10 cellular contexts compared by ENCODE assay signal in genomic region chr9:42128968-42129742, GRCh38. TPM values are rescaled to one million over a fixed set of nuclear protein-coding genes. Genes with fewer than 3 reads are reported as not detected.
DNase-seq lines count a peak whose midpoint lies in the region; ATAC-seq, FAIRE-seq and TF ChIP-seq lines count a peak whose summit lies in the region.
"Not testable (repeated sequence)": the region's sequence is repeated elsewhere in the genome, so short reads cannot be mapped to it uniquely, and the experiment has no call there.
"Had no signal": no experiment of that assay in that cellular context is flagged by ENCODE, and none has a peak within 500 bp of the region (broad histone marks: within the 10 kb centered on the region; RNA-seq: fewer than 3 reads in every experiment).

Gene CNTNAP3B, minus strand, starts transcription at chr9:42129426. Its CDS starts 332 bp downstream, at chr9:42129094.

- TF ChIP-seq EP300 in A549 (IDR thresholded peaks at IDR 0.05); gastroesophageal sphincter (IDR thresholded peaks at IDR 0.05): not testable (repeated sequence)

- not testable (repeated sequence) for TF ChIP-seq CTCF in A549 (IDR thresholded peaks at IDR 0.05); WERI-Rb-1 (IDR thresholded peaks at IDR 0.05; ENCODE audit: low read depth, low read length); coronary artery (IDR thresholded peaks at IDR 0.05); gastroesophageal sphincter (IDR thresholded peaks at IDR 0.05); kidney epithelial cell (IDR thresholded peaks at IDR 0.05; ENCODE audit: insufficient read depth, low read length, poor library complexity, severe bottlenecking); omental fat pad (IDR thresholded peaks at IDR 0.05)

- FAIRE-seq in A549 (lab: Jason Lieb, UNC): not testable (repeated sequence)

- CTCF ChIA-PET in A549 (lab: Yijun Ruan, JAX): not testable (repeated sequence)

- TF ChIP-seq POLR2A in A549 (IDR thresholded peaks at IDR 0.05; ENCODE audit: low read length); gastroesophageal sphincter (IDR thresholded peaks at IDR 0.05): not testable (repeated sequence)

- H3K4me3 ChIP-seq in A549 (peak within 1 kb of the TSS; percentile 59), WERI-Rb-1 (ENCODE audit: low read depth, low read length) (peak within 1 kb of the TSS; percentile 30), coronary artery (peak within 1 kb of the TSS; percentile 55), gastroesophageal sphincter (peak within 1 kb of the TSS; percentile 54 to 76), kidney epithelial cell (ENCODE audit: low read depth, low read length) (peak within 1 kb of the TSS; percentile 40)

- POLR2A ChIA-PET in A549 (lab: Yijun Ruan, JAX): not testable (repeated sequence)

- H3K27ac ChIP-seq in A549 (peak within 1 kb of the TSS; percentile 77 to 90), WERI-Rb-1 (peak within 1 kb of the TSS; percentile 61; the same call in 1 of the 2 replicates), gastroesophageal sphincter (peak within 1 kb of the TSS; percentile 43 to 85 (median 78))
- not testable (repeated sequence) for H3K27ac ChIP-seq in coronary artery

- H3K36me3 ChIP-seq in WERI-Rb-1; gastroesophageal sphincter; kidney epithelial cell (ENCODE audit: control insufficient read depth, insufficient read depth, low read length): not testable (repeated sequence)

- not testable (repeated sequence) for H3K27me3 ChIP-seq in WERI-Rb-1 (ENCODE audit: insufficient read depth, low read depth, severe bottlenecking); gastroesophageal sphincter; kidney epithelial cell (ENCODE audit: control insufficient read depth, insufficient read depth, low read length)

- 0% methylated on average over 15 of the region's 75 CpGs for WGBS in A549 (ENCODE audit: missing lambda C conversion rate)
- WGBS in gastroesophageal sphincter (ENCODE audit: low coverage in 1 of 2), 2 donors: no CpG with 5 or more reads among the region's 75 CpGs

- H3K4me2 ChIP-seq in A549: peak within 1 kb of the TSS; percentile 96

- not testable (repeated sequence) for TF ChIP-seq RAD21 in A549 (conservative IDR thresholded peaks at IDR 0.05 in 1 of 2, IDR thresholded peaks at IDR 0.05 in 1 of 2)

- not testable (repeated sequence) for H3K9me3 ChIP-seq in A549; WERI-Rb-1 (ENCODE audit: severe bottlenecking); gastroesophageal sphincter

- not testable (repeated sequence) for H3K4me1 ChIP-seq in A549, gastroesophageal sphincter

- ATAC-seq in A549: peak; percentile 88 to 100
- ATAC-seq in gastroesophageal sphincter; omental fat pad (ENCODE audit: low FRiP score); stimulated activated naive CD8-positive, alpha-beta T cell treated with anti-CD3 and anti-CD28 coated beads, Interleukin-15, Interleukin-2, amounts not matched to agents 100 U/mL and 50 U/mL, for 24 hours: not testable (repeated sequence)

- DNase-seq in A549 (ENCODE audit: low read depth in 1 of 2, low spot score in 1 of 2) (peak in 1 of 2 experiments; percentile 38), HK-2 (ENCODE audit: unreplicated experiment) (peak; percentile 20), WERI-Rb-1 (peak; percentile 29)
- not testable (repeated sequence) for DNase-seq in coronary artery (ENCODE audit: low spot score); kidney epithelial cell (ENCODE audit: low read depth); omental fat pad (ENCODE audit: low spot score)
- DNase-seq in stimulated activated naive CD8-positive, alpha-beta T cell treated with anti-CD3 and anti-CD28 coated beads, Interleukin-15, Interleukin-2, amounts not matched to agents 100 U/mL and 50 U/mL, for 24 hours: peak; percentile 3

RNA-seq across cellular contexts. Expression of gene CNTNAP3B, which starts in this region (rescaled TPM):
- 73.3 and 75.6 TPM in 2 replicates for polyA plus RNA-seq in A549 (2011; rRNA removed)
- 16.0 and 17.5 TPM in 2 replicates for polyA plus RNA-seq in A549 (2012; cell fraction: cytosol; rRNA removed)
- polyA plus RNA-seq in A549 (2012; cell fraction: nucleus; rRNA removed): 46.6 and 53.0 TPM in 2 replicates
- polyA plus RNA-seq in A549 (2017; fragmentation: RNase III; extraction: RNeasy Plus Mini Kit Qiagen cat#74134 plus additional on column Dnase treatment): 13.6 to 17.7 TPM (median 14.4 TPM) in 3 replicates
- polyA minus RNA-seq in A549 (2011; rRNA and poly(A)+ RNA removed): 82.9 and 86.8 TPM in 2 replicates
- 100 to 1,000 TPM in 2 of 4 donors, 10 to 100 TPM in 2; 42.7 to 124 (median 85.3) TPM for total RNA-seq in gastroesophageal sphincter
- 4.9 and 6.3 TPM in 2 replicates for total RNA-seq in kidney epithelial cell
- total RNA-seq in omental fat pad: 100 to 1,000 TPM in 1 of 4 donors, 10 to 100 TPM in 3; 13.8 to 101 (median 27.6) TPM
- total RNA-seq: natural killer cell treated with Interleukin-12 subunit alpha and Interleukin-12 subunit beta and Interleukin-15 and Interleukin-18, amount 100 ng/mL, for 72 hours had no signal
- polyA plus RNA-seq: CD14-positive monocyte had no signal
